9 cellular contexts compared by ENCODE assay signal in the genomic region with DNA sequence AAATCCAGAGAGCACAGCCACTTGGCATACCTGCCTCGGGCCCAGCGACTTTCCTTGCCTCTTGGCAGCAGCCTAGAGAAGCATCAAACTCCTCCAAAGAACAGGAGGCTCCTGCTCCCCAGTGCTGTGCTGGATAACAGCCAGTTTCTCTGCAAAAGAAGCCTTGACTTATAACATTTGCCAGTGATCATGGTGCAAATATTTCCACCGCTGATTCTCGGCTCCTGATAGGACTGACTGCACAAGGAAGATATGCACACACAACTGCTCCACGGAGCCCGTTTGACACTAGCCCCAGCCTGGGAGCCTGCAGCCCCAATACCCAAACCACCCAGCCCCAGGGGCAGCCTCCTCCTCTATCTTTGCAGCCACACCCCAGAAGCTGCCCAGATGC. TPM values are rescaled to one million over a fixed set of nuclear protein-coding genes. Genes with fewer than 3 reads are reported as not detected.
DNase-seq lines count a peak whose midpoint lies in the region; ATAC-seq and TF ChIP-seq lines count a peak whose summit lies in the region.
"Had no signal": no experiment of that assay in that cellular context is flagged by ENCODE, and none has a peak within 500 bp of the region (broad histone marks: within the 10 kb centered on the region; RNA-seq: fewer than 3 reads in every experiment).

No MANE protein-coding gene starts in this region.

- no peak overlapping the region for H2AK5ac ChIP-seq in trophoblast cell (ENCODE audit: low read length)

- H3K27ac ChIP-seq in CD4-positive, alpha-beta memory T cell (ENCODE audit: low read depth, low read length), result no peak overlapping the region
- peak overlapping the region; percentile 76 to 98 (median 90) for H3K27ac ChIP-seq in heart right ventricle
- H3K27ac ChIP-seq in gastrocnemius medialis, result peak overlapping the region; percentile 92 to 95 (median 95)
- no peak overlapping the region for H3K27ac ChIP-seq in trophoblast cell (ENCODE audit: low read depth, low read length)

- H3K79me1 ChIP-seq in trophoblast cell (ENCODE audit: low read length), result no peaks in the 10 kb centered on the region

- peaks cover 71% of the 10 kb centered on the region for H3K4me1 ChIP-seq in CD4-positive, alpha-beta memory T cell (ENCODE audit: insufficient read depth, low read length)
- H3K4me1 ChIP-seq in adipocyte (ENCODE audit: control insufficient read depth, insufficient read depth, low read length) (peaks cover 49% of the 10 kb centered on the region), heart right ventricle (peaks cover 81 to 100% (median 100%) of the 10 kb centered on the region in 9 donors), gastrocnemius medialis (peaks cover 95 to 99% of the 10 kb centered on the region in 2 donors), trophoblast cell (ENCODE audit: control insufficient read depth in 1 of 2, insufficient read depth in 2 of 2, low read length in 2 of 2) (no peaks in the 10 kb centered on the region)

- H2AFZ ChIP-seq in trophoblast cell (ENCODE audit: insufficient read depth, low read length, poor library complexity), result no peak overlapping the region

- TF ChIP-seq POLR2A in gastrocnemius medialis (IDR thresholded peaks at IDR 0.05), result no peak

- peak overlapping the region; percentile 57 to 87 (median 80) for H3K27ac Mint-ChIP-seq in CD4-positive, alpha-beta memory T cell

- H2BK120ac ChIP-seq in trophoblast cell (ENCODE audit: insufficient read depth, low read length, poor library complexity), result no peak overlapping the region

- peak in 1 of 8 donors; percentile 3 for ATAC-seq in heart right ventricle
- ATAC-seq in gastrocnemius medialis, result peak; percentile 26 to 51
- ATAC-seq in GM21786 (IDR thresholded peaks at IDR 0.05; ENCODE audit: unreplicated experiment), result no peak

- peak overlapping the region in 2 of 8 donors; percentile 12 to 50 for H3K4me3 Mint-ChIP-seq in CD4-positive, alpha-beta memory T cell

- peaks cover 0 to 2% of the 10 kb centered on the region in 2 donors for H3K36me3 Mint-ChIP-seq in CD4-positive, alpha-beta memory T cell

- H3K79me2 ChIP-seq in trophoblast cell (ENCODE audit: control insufficient read depth, insufficient read depth, low read length, poor library complexity), result no peaks in the 10 kb centered on the region

- CTCF ChIA-PET in CD4-positive, alpha-beta memory T cell (lab: Charles Lee; ENCODE audit: partially characterized antibody), result no interaction called here

- no peaks in the 10 kb centered on the region for H3K27me3 Mint-ChIP-seq in CD4-positive, alpha-beta memory T cell

- H4K12ac ChIP-seq in trophoblast cell (ENCODE audit: low read depth, low read length), result no peak overlapping the region

- no peak overlapping the region for H3K23ac ChIP-seq in trophoblast cell (ENCODE audit: low read length)

- H3K18ac ChIP-seq in trophoblast cell (ENCODE audit: low read length), result no peak overlapping the region

- in situ Hi-C loops in gastrocnemius medialis (cut with MboI; ENCODE audit: low sequenced_read_pairs in 4 of 4), result no loop called here

- no peak overlapping the region for H3K4me3 ChIP-seq in CD4-positive, alpha-beta memory T cell (ENCODE audit: low read length in 2 of 2)
- peak overlapping the region; percentile 12 for H3K4me3 ChIP-seq in adipocyte (ENCODE audit: low read length)
- peak overlapping the region in 1 of 10 donors; percentile 11 for H3K4me3 ChIP-seq in heart right ventricle
- H3K4me3 ChIP-seq in gastrocnemius medialis, result peak overlapping the region; percentile 5 to 32 (median 14)
- H3K4me3 ChIP-seq in trophoblast cell (ENCODE audit: low read depth, low read length), result no peak overlapping the region

- H2BK12ac ChIP-seq in trophoblast cell (ENCODE audit: low read length), result no peak overlapping the region

- 0 to 14% methylated on average over 6 of the region's 6 CpGs for WGBS in heart right ventricle, 2 donors
- no CpG with 5 or more reads among the region's 6 CpGs for WGBS in trophoblast cell (ENCODE audit: extremely low coverage, insufficient coverage, insufficient read length)

- no peak overlapping the region for H2BK5ac ChIP-seq in trophoblast cell (ENCODE audit: low read depth, low read length, poor library complexity)

- H3K9ac ChIP-seq in adipocyte (ENCODE audit: low read length) (peak overlapping the region; percentile 21), trophoblast cell (ENCODE audit: low read length) (no peak overlapping the region)

- no peak overlapping the region for H4K91ac ChIP-seq in trophoblast cell (ENCODE audit: low read depth, low read length)

- H3K14ac ChIP-seq in trophoblast cell (ENCODE audit: low read length), result no peak overlapping the region

- no peak overlapping the region for H3K4me2 ChIP-seq in trophoblast cell (ENCODE audit: low read length)

- H3K9me3 ChIP-seq in CD4-positive, alpha-beta memory T cell (ENCODE audit: control insufficient read depth in 1 of 2, low read length in 2 of 2), result no peaks in the 10 kb centered on the region
- H3K9me3 ChIP-seq in adipocyte (ENCODE audit: control insufficient read depth, low read length) (no peaks in the 10 kb centered on the region), heart right ventricle (no peaks in the 10 kb centered on the region), gastrocnemius medialis (no peaks in the 10 kb centered on the region), trophoblast cell (ENCODE audit: insufficient read depth, low read depth, low read length) (peaks cover 1% of the 10 kb centered on the region)

- no peak overlapping the region for H3K4ac ChIP-seq in trophoblast cell (ENCODE audit: low read depth, low read length)

- no peaks in the 10 kb centered on the region for H3K27me3 ChIP-seq in CD4-positive, alpha-beta memory T cell (ENCODE audit: insufficient read depth, low read length)
- H3K27me3 ChIP-seq in adipocyte (replicated peaks; ENCODE audit: control insufficient read depth, insufficient read depth, low read length) (no peaks in the 10 kb centered on the region), heart right ventricle (no peaks in the 10 kb centered on the region), gastrocnemius medialis (no peaks in the 10 kb centered on the region), trophoblast cell (ENCODE audit: insufficient read depth, low read length) (no peaks in the 10 kb centered on the region)

- TF ChIP-seq CTCF in heart right ventricle (IDR thresholded peaks at IDR 0.05) (no peak), gastrocnemius medialis (IDR thresholded peaks at IDR 0.05 in 4 of 5, conservative IDR thresholded peaks at IDR 0.05 in 1 of 5) (no peak)

- no peak for DNase-seq in CD4-positive, alpha-beta memory T cell
- DNase-seq in adipocyte (ENCODE audit: low read depth) (peak; percentile 38), heart right ventricle (no peak), gastrocnemius medialis (peak; percentile 75 to 78), DMS114 treated with DMSO at 0.1 percent for 48 hours (lab: John Stamatoyannopoulos, UW; ENCODE audit: unreplicated experiment) (no peak), trophoblast cell (no peak)
- no peak for DNase-seq in effector CD4-positive, alpha-beta T cell
- DNase-seq: NCI-H82 had no signal

- peaks cover 34 to 77% (median 62%) of the 10 kb centered on the region in 4 donors for H3K4me1 Mint-ChIP-seq in CD4-positive, alpha-beta memory T cell

- intact Hi-C loops in CD4-positive, alpha-beta memory T cell (cut with micrococcal nuclease), result no loop called here
- intact Hi-C loops in heart right ventricle (cut with DNase I), result loop anchor here in 3 of 10 donors (2.0 to 10.0 kb wide), 3 partner anchors 14 to 1626 kb away; partner anchors contain the start of gene PYGB (in 1 of the 3)
- intact Hi-C loops in gastrocnemius medialis (cut with DNase I; ENCODE audit: low total_unique reads), result loop anchor here (2.0 to 5.0 kb wide), 2 partner anchors 16 to 1893 kb away; no protein-coding TSS in a partner anchor

- POLR2A ChIA-PET in CD4-positive, alpha-beta memory T cell (lab: Charles Lee; ENCODE audit: partially characterized antibody), result no interaction called here

- H4K8ac ChIP-seq in trophoblast cell (ENCODE audit: low read depth, low read length), result no peak overlapping the region

- H3K9me3 Mint-ChIP-seq in CD4-positive, alpha-beta memory T cell, result no peaks in the 10 kb centered on the region

- H3K36me3 ChIP-seq in CD4-positive, alpha-beta memory T cell (ENCODE audit: insufficient read depth, low read length), result no peaks in the 10 kb centered on the region
- H3K36me3 ChIP-seq in adipocyte (ENCODE audit: control insufficient read depth, insufficient read depth, low read length, severe bottlenecking) (peaks cover under 1% of the 10 kb centered on the region), heart right ventricle (peaks cover 0 to 5% (median 0%) of the 10 kb centered on the region in 9 donors), gastrocnemius medialis (no peaks in the 10 kb centered on the region), trophoblast cell (ENCODE audit: control insufficient read depth in 1 of 2, insufficient read depth in 2 of 2, low read length in 2 of 2) (no peaks in the 10 kb centered on the region)

RNA-seq across cellular contexts. Expression of gene ACSS1, which starts 17.5 kb away (rescaled TPM):
- total RNA-seq in CD4-positive, alpha-beta memory T cell, result 10 to 100 TPM; 55.4 to 56.5 TPM
- 10 to 100 TPM; 44.6 to 47.2 TPM for polyA plus RNA-seq in CD4-positive, alpha-beta memory T cell
- total RNA-seq in heart right ventricle (100 to 1,000 TPM in 3 of 10 donors, 10 to 100 TPM in 7; 72.5 to 114 (median 87.4) TPM), gastrocnemius medialis (10 to 100 TPM; 11.4 to 84.6 (median 11.8) TPM)
- polyA plus RNA-seq in heart right ventricle, result 10 to 100 TPM; 29.7 to 62.2 TPM
- polyA plus RNA-seq in trophoblast cell (2013), result 0.05 and 0.10 TPM in 2 replicates

RNA-seq across cellular contexts. Expression of gene VSX1, which starts 41.5 kb away (rescaled TPM):
- total RNA-seq in CD4-positive, alpha-beta memory T cell, result not detected
- not detected for polyA plus RNA-seq in CD4-positive, alpha-beta memory T cell
- total RNA-seq in heart right ventricle, result under 1 TPM in 8 of 10 donors, not detected in 2; 0.20 to 0.79 (median 0.42) TPM
- polyA plus RNA-seq in heart right ventricle, result under 1 TPM; 0.16 to 0.37 TPM
- total RNA-seq in gastrocnemius medialis, result 1 to 10 TPM in 1 of 4 donors, under 1 TPM in 1, not detected in 2; 0.20 to 3.0 TPM
- not detected in 2 replicates for polyA plus RNA-seq in trophoblast cell (2013)

RNA-seq across cellular contexts. Expression of gene APMAP, which starts 47.9 kb away (rescaled TPM):
- 10 to 100 TPM; 48.4 to 50.0 TPM for total RNA-seq in CD4-positive, alpha-beta memory T cell
- 100 to 1,000 TPM in 1 of 2 donors, 10 to 100 TPM in 1; 70.7 to 130 TPM for polyA plus RNA-seq in CD4-positive, alpha-beta memory T cell
- 10 to 100 TPM; 22.5 to 44.6 (median 33.1) TPM for total RNA-seq in heart right ventricle
- 10 to 100 TPM; 15.3 to 48.5 TPM for polyA plus RNA-seq in heart right ventricle
- total RNA-seq in gastrocnemius medialis, result 100 to 1,000 TPM in 1 of 4 donors, 10 to 100 TPM in 3; 24.2 to 108 (median 29.3) TPM
- 60.5 and 62.0 TPM in 2 replicates for polyA plus RNA-seq in trophoblast cell (2013)

Comparison
In these comparisons a context has a peak if more than half of its experiments do, and no peak if none do; other contexts are left out.
1. DNase-seq: peak in adipocyte (single experiment) and gastrocnemius medialis (2 of 2); none in CD4-positive, alpha-beta memory T cell (0 of 5), heart right ventricle (0 of 2), DMS114 treated with DMSO at 0.1 percent for 48 hours (single experiment), effector CD4-positive, alpha-beta T cell (single experiment) and trophoblast cell (0 of 2).
2. H3K27ac ChIP-seq: peak in heart right ventricle (10 of 10) and gastrocnemius medialis (4 of 4); none in CD4-positive, alpha-beta memory T cell (single experiment) and trophoblast cell (single experiment).
3. H3K4me3 ChIP-seq: peak in adipocyte (single experiment) and gastrocnemius medialis (4 of 4); none in CD4-positive, alpha-beta memory T cell (0 of 2) and trophoblast cell (single experiment).